ENCODE assay signal across 1 cellular context in the genomic region with DNA sequence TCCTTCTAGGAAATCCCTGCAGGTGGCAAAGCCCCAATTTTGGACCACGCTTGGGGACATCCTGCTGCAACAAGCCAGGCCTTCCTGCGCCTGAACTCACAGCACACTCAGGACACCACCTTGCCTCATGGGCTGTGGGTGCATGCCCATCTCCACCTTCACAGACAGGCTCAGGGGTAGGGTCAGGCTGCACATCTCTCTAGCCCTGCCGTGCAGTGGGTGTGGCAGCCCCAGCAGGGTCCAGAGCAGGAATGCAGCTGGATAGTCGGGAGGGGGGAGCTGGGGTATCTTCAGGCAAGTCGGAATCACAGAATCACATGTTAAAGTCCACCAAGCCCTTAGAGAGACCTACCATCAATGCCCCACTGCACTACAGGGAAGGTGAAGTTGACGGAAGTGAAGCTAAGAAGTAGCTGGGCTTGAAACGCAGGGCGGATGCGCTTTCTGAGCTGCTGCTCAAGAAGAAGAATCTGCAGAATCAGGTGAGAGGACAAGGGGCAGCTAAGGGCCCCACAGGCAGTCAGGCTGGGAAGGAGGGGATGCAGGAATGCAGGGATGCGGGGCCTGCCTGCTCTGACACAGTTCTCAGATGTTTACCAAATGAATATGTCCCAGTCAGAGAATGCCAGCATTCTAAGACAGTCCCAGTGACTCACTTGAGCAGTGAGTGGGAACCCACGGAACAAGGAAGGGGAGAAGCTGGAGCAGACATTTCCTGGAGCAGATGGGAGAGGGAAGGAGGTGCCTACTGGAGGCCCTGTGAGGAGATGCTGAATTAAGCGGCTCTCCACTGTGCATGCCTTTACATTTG.
A peak's percentile ranks its signal among the peaks of the same experiment; 100 is the strongest.
TF ChIP-seq lines count a peak whose summit lies in the region.

No MANE protein-coding gene starts in this region.

TF ChIP-seq in SK-N-SH, 30 proteins besides CTCF, POLR2A, EP300 and RAD21 (continued from another document):
- TF ChIP-seq, protein P1, sequence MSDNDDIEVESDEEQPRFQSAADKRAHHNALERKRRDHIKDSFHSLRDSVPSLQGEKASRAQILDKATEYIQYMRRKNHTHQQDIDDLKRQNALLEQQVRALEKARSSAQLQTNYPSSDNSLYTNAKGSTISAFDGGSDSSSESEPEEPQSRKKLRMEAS (IDR thresholded peaks at IDR 0.05; ENCODE audit: low read depth) = no peak
- TF ChIP-seq JUND (IDR thresholded peaks at IDR 0.05) (peak; percentile 48; the same call in 1 of the 2 replicates), ELF1 (IDR thresholded peaks at IDR 0.05) (peak; percentile 57; the same call in 1 of the 2 replicates), RFX5 (IDR thresholded peaks at IDR 0.05; ENCODE audit: low read length) (no peak), SMC3 (IDR thresholded peaks at IDR 0.05; ENCODE audit: low read depth, low read length) (no peak), NFIC (IDR thresholded peaks at IDR 0.05; ENCODE audit: borderline replicate concordance) (no peak), POLR2AphosphoS5 (IDR thresholded peaks at IDR 0.05; ENCODE audit: low read depth, low read length) (no peak; the same call in 1 of the 2 replicates), RXRA (IDR thresholded peaks at IDR 0.05; ENCODE audit: borderline replicate concordance, low read depth) (no peak), NRF1 (IDR thresholded peaks at IDR 0.05; ENCODE audit: low read depth, low read length) (no peak)
- TF ChIP-seq, protein P2, sequence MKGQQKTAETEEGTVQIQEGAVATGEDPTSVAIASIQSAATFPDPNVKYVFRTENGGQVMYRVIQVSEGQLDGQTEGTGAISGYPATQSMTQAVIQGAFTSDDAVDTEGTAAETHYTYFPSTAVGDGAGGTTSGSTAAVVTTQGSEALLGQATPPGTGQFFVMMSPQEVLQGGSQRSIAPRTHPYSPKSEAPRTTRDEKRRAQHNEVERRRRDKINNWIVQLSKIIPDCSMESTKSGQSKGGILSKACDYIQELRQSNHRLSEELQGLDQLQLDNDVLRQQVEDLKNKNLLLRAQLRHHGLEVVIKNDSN (IDR thresholded peaks at IDR 0.05; ENCODE audit: borderline replicate concordance, low read depth) = no peak
- TF ChIP-seq, protein P3, sequence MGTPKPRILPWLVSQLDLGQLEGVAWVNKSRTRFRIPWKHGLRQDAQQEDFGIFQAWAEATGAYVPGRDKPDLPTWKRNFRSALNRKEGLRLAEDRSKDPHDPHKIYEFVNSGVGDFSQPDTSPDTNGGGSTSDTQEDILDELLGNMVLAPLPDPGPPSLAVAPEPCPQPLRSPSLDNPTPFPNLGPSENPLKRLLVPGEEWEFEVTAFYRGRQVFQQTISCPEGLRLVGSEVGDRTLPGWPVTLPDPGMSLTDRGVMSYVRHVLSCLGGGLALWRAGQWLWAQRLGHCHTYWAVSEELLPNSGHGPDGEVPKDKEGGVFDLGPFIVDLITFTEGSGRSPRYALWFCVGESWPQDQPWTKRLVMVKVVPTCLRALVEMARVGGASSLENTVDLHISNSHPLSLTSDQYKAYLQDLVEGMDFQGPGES (IDR thresholded peaks at IDR 0.05; ENCODE audit: low read depth, low read length) = no peak
